In the genomic region with DNA sequence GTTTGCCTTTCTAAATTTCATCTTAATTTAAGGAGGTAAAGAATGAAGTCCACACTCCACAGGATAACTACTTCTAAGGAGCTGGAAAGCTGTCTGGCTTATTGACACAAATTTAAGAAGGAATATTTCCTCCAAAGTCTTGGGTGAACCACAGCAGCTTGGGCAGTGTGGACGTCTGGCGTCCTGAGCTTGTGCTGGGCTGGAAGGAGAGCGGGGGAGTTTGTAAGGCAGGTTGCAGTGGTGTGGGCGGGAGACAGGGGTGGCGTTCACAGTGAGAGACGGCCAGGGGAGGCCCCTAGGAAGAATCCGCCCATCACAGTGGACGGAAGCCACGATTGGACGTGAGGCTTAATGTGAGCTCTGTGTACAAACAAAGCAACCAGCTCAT, we compare ENCODE assay signal across 1 cellular context.
A peak's percentile ranks its signal among the peaks of the same experiment; 100 is the strongest.
TF ChIP-seq lines count a peak whose summit lies in the region.

No MANE protein-coding gene starts in this region.

TF ChIP-seq in K562, 482 proteins besides CTCF, POLR2A, EP300 and RAD21 (continued from another document and continues in another):
- TF ChIP-seq, protein P1, sequence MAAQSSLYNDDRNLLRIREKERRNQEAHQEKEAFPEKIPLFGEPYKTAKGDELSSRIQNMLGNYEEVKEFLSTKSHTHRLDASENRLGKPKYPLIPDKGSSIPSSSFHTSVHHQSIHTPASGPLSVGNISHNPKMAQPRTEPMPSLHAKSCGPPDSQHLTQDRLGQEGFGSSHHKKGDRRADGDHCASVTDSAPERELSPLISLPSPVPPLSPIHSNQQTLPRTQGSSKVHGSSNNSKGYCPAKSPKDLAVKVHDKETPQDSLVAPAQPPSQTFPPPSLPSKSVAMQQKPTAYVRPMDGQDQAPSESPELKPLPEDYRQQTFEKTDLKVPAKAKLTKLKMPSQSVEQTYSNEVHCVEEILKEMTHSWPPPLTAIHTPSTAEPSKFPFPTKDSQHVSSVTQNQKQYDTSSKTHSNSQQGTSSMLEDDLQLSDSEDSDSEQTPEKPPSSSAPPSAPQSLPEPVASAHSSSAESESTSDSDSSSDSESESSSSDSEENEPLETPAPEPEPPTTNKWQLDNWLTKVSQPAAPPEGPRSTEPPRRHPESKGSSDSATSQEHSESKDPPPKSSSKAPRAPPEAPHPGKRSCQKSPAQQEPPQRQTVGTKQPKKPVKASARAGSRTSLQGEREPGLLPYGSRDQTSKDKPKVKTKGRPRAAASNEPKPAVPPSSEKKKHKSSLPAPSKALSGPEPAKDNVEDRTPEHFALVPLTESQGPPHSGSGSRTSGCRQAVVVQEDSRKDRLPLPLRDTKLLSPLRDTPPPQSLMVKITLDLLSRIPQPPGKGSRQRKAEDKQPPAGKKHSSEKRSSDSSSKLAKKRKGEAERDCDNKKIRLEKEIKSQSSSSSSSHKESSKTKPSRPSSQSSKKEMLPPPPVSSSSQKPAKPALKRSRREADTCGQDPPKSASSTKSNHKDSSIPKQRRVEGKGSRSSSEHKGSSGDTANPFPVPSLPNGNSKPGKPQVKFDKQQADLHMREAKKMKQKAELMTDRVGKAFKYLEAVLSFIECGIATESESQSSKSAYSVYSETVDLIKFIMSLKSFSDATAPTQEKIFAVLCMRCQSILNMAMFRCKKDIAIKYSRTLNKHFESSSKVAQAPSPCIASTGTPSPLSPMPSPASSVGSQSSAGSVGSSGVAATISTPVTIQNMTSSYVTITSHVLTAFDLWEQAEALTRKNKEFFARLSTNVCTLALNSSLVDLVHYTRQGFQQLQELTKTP (IDR thresholded peaks at IDR 0.05; ENCODE audit: low read depth in 1 of 2, partially characterized antibody in 2 of 2) = no peak
- TF ChIP-seq FIP1L1 (IDR thresholded peaks at IDR 0.05; ENCODE audit: low read depth, low read length, poor library complexity, severe bottlenecking) = no peak
- no peak for TF ChIP-seq NFE2L1 (tag; IDR thresholded peaks at IDR 0.05; ENCODE audit: borderline replicate concordance, low read depth)
- no peak for TF ChIP-seq TCF3 (CRISPR knock-in tag; IDR thresholded peaks at IDR 0.05)
- TF ChIP-seq, protein P2, sequence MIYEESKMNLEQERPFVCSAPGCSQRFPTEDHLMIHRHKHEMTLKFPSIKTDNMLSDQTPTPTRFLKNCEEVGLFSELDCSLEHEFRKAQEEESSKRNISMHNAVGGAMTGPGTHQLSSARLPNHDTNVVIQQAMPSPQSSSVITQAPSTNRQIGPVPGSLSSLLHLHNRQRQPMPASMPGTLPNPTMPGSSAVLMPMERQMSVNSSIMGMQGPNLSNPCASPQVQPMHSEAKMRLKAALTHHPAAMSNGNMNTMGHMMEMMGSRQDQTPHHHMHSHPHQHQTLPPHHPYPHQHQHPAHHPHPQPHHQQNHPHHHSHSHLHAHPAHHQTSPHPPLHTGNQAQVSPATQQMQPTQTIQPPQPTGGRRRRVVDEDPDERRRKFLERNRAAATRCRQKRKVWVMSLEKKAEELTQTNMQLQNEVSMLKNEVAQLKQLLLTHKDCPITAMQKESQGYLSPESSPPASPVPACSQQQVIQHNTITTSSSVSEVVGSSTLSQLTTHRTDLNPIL (CRISPR knock-in tag; IDR thresholded peaks at IDR 0.05) = no peak
- TF ChIP-seq GATAD2B (IDR thresholded peaks at IDR 0.05; ENCODE audit: borderline replicate concordance) = no peak
- no peak for TF ChIP-seq KDM4B (IDR thresholded peaks at IDR 0.05; ENCODE audit: borderline replicate concordance in 2 of 2, low read depth in 1 of 2)
- TF ChIP-seq ARID2 (IDR thresholded peaks at IDR 0.05) = no peak
- TF ChIP-seq PHF8 (IDR thresholded peaks at IDR 0.05; ENCODE audit: borderline replicate concordance, low read length) = peak; percentile 25; the same call in 1 of the 2 replicates
- no peak for TF ChIP-seq SIN3A (IDR thresholded peaks at IDR 0.05; ENCODE audit: borderline replicate concordance in 2 of 2, control insufficient read depth in 1 of 2, low read depth in 2 of 2, low read length in 2 of 2)
- TF ChIP-seq MIER1 (IDR thresholded peaks at IDR 0.05; ENCODE audit: low read depth) = no peak
- TF ChIP-seq ARNT (IDR thresholded peaks at IDR 0.05) = no peak
- no peak for TF ChIP-seq BRD9 (IDR thresholded peaks at IDR 0.05; ENCODE audit: low read depth, partially characterized antibody)
- TF ChIP-seq TFAM (CRISPR knock-in tag; conservative IDR thresholded peaks at IDR 0.05) = no peak
- peak; percentile 89 for TF ChIP-seq PKNOX1 (IDR thresholded peaks at IDR 0.05)
- no peak for TF ChIP-seq HSF4 (CRISPR knock-in tag; IDR thresholded peaks at IDR 0.05; ENCODE audit: borderline replicate concordance)
- no peak for TF ChIP-seq ZBTB43 (CRISPR knock-in tag; IDR thresholded peaks at IDR 0.05)
- no peak for TF ChIP-seq XRCC3 (IDR thresholded peaks at IDR 0.05)
- TF ChIP-seq, protein P3, sequence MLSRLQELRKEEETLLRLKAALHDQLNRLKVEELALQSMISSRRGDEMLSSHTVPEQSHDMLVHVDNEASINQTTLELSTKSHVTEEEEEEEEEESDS (CRISPR knock-in tag; IDR thresholded peaks at IDR 0.05) = no peak
- no peak for TF ChIP-seq TAL1 (IDR thresholded peaks at IDR 0.05)
- TF ChIP-seq NEUROD1 (IDR thresholded peaks at IDR 0.05; ENCODE audit: borderline replicate concordance, low read depth, low read length, partially characterized antibody) = no peak
- no peak for TF ChIP-seq SMARCB1 (IDR thresholded peaks at IDR 0.05; ENCODE audit: insufficient read length, low read depth)
- TF ChIP-seq ZFP1 (CRISPR knock-in tag; IDR thresholded peaks at IDR 0.05) = no peak
- peak; percentile 29; the same call in 1 of the 2 replicates for TF ChIP-seq CREM (IDR thresholded peaks at IDR 0.05; ENCODE audit: low read depth)
- TF ChIP-seq, protein P4, sequence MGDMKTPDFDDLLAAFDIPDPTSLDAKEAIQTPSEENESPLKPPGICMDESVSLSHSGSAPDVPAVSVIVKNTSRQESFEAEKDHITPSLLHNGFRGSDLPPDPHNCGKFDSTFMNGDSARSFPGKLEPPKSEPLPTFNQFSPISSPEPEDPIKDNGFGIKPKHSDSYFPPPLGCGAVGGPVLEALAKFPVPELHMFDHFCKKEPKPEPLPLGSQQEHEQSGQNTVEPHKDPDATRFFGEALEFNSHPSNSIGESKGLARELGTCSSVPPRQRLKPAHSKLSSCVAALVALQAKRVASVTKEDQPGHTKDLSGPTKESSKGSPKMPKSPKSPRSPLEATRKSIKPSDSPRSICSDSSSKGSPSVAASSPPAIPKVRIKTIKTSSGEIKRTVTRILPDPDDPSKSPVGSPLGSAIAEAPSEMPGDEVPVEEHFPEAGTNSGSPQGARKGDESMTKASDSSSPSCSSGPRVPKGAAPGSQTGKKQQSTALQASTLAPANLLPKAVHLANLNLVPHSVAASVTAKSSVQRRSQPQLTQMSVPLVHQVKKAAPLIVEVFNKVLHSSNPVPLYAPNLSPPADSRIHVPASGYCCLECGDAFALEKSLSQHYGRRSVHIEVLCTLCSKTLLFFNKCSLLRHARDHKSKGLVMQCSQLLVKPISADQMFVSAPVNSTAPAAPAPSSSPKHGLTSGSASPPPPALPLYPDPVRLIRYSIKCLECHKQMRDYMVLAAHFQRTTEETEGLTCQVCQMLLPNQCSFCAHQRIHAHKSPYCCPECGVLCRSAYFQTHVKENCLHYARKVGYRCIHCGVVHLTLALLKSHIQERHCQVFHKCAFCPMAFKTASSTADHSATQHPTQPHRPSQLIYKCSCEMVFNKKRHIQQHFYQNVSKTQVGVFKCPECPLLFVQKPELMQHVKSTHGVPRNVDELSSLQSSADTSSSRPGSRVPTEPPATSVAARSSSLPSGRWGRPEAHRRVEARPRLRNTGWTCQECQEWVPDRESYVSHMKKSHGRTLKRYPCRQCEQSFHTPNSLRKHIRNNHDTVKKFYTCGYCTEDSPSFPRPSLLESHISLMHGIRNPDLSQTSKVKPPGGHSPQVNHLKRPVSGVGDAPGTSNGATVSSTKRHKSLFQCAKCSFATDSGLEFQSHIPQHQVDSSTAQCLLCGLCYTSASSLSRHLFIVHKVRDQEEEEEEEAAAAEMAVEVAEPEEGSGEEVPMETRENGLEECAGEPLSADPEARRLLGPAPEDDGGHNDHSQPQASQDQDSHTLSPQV (IDR thresholded peaks at IDR 0.05) = no peak
- TF ChIP-seq BHLHE40 (IDR thresholded peaks at IDR 0.05; ENCODE audit: low read length) = no peak
- TF ChIP-seq CBX1 (IDR thresholded peaks at IDR 0.05; ENCODE audit: low read depth) = no peak
- no peak for TF ChIP-seq NUFIP1 (IDR thresholded peaks at IDR 0.05; ENCODE audit: partially characterized antibody)
- no peak for TF ChIP-seq ARID3A (IDR thresholded peaks at IDR 0.05; ENCODE audit: borderline replicate concordance, low read depth, low read length)
- TF ChIP-seq CCNT2 (IDR thresholded peaks at IDR 0.05; ENCODE audit: borderline replicate concordance, extremely low read depth, insufficient read length, low read depth, low read length) = no peak
- TF ChIP-seq KLF10 (CRISPR knock-in tag; IDR thresholded peaks at IDR 0.05) = no peak
- TF ChIP-seq MNT (conservative IDR thresholded peaks at IDR 0.05) = no peak; a peak in 1 of 4 replicates
- no peak for TF ChIP-seq SMC3 (conservative IDR thresholded peaks at IDR 0.05; ENCODE audit: insufficient read depth, low read depth, low read length)
- TF ChIP-seq GATA2 (CRISPR knock-in tag; IDR thresholded peaks at IDR 0.05) = no peak
- TF ChIP-seq E2F8 (IDR thresholded peaks at IDR 0.05; ENCODE audit: low read depth, partially characterized antibody) = no peak
- TF ChIP-seq ZC3H8 (IDR thresholded peaks at IDR 0.05) = no peak
- no peak for TF ChIP-seq ZFPM2 (CRISPR knock-in tag; IDR thresholded peaks at IDR 0.05)
- TF ChIP-seq TRIM25 (IDR thresholded peaks at IDR 0.05; ENCODE audit: borderline replicate concordance) = no peak
- TF ChIP-seq SETDB1 (IDR thresholded peaks at IDR 0.05; ENCODE audit: low read length) = no peak
- TF ChIP-seq ZNF696 (CRISPR knock-in tag; conservative IDR thresholded peaks at IDR 0.05) = no peak
